12 cellular contexts compared by ENCODE assay signal in the genomic region with DNA sequence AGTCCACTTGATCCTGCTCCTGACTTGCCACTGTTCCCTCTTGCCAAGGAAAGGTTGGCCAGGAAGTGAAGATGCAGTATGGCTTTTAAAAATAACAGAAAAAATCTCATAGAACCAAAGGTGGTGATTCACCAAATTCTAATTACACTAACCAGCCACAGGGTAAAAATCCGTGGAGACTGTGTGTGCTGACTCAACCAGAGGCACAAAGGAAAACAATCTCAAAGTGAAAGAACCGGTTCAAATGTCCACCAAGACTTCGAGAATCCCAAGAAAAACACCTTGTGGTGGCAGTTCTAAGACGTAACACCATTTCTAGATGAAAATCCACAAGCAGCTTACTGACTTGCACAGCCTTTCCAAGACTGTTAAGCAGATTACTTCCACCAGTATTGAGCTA.
A peak's percentile ranks its signal among the peaks of the same experiment; 100 is the strongest.
DNase-seq lines count a peak whose midpoint lies in the region; ATAC-seq, FAIRE-seq and TF ChIP-seq lines count a peak whose summit lies in the region.
"Had no signal": no experiment of that assay in that cellular context is flagged by ENCODE, and none has a peak within 500 bp of the region (broad histone marks: within the 10 kb centered on the region; RNA-seq: fewer than 3 reads in every experiment).

No MANE protein-coding gene starts in this region.

- no peak overlapping the region for H3K4me3 ChIP-seq in smooth muscle cell
- no peak overlapping the region for H3K4me3 ChIP-seq in uterus

- H3K4me1 ChIP-seq in smooth muscle cell (ENCODE audit: low read depth) (no peaks in the 10 kb centered on the region), uterus (no peaks in the 10 kb centered on the region)

- peak overlapping the region; percentile 58 for H2AFZ ChIP-seq in smooth muscle cell (ENCODE audit: low read depth)

- TF ChIP-seq POLR2A in H54 (IDR thresholded peaks at IDR 0.05; ENCODE audit: low read depth, low read length) = no peak
- TF ChIP-seq POLR2A in uterus (IDR thresholded peaks at IDR 0.05) = no peak

- H3K4me2 ChIP-seq in smooth muscle cell = peak overlapping the region; percentile 74

- H3K36me3 ChIP-seq in smooth muscle cell (ENCODE audit: low read depth) = no peaks in the 10 kb centered on the region
- no peaks in the 10 kb centered on the region for H3K36me3 ChIP-seq in uterus

- peak; percentile 46 for DNase-seq in H54 (ENCODE audit: insufficient read length, low spot score)
- DNase-seq in fibroblast of gingiva (ENCODE audit: low read depth) = peak; percentile 20
- no peak for DNase-seq in smooth muscle cell (lab: John Stamatoyannopoulos, UW; ENCODE audit: unreplicated experiment)
- no peak for DNase-seq in NCI-H187 treated with DMSO at 0.1 percent for 48 hours (lab: John Stamatoyannopoulos, UW)
- DNase-seq in cerebellum (ENCODE audit: low spot score) = no peak
- no peak for DNase-seq in uterus
- DNase-seq: activated CD8-positive, alpha-beta T cell treated with anti-CD3 and anti-CD28 coated beads, Interleukin-2, amount 10 ng/mL, durations not matched to agents 7 days and 5 days; activated naive CD4-positive, alpha-beta T cell treated with anti-CD3 and anti-CD28 coated beads, Interleukin-2, amount 50 U/mL, for 16 hours; NCI-H1436 treated with DMSO at 0.1 percent for 48 hours; NK-92 treated with Interleukin-12 subunit alpha and Interleukin-12 subunit beta, amount 100 ng/mL, for 24 hours had no signal

- H4K20me1 ChIP-seq in smooth muscle cell (ENCODE audit: low read depth) = no peaks in the 10 kb centered on the region

- 20% methylated on average over 4 of the region's 4 CpGs for WGBS in smooth muscle cell (ENCODE audit: low lambda C conversion rate)

- H3F3A ChIP-seq in smooth muscle cell (ENCODE audit: low read depth) = no peaks in the 10 kb centered on the region

- TF ChIP-seq CTCF in smooth muscle cell (IDR thresholded peaks at IDR 0.05; ENCODE audit: borderline replicate concordance, insufficient read depth, poor library complexity, severe bottlenecking) (no peak), uterus (IDR thresholded peaks at IDR 0.05) (no peak)

- no peaks in the 10 kb centered on the region for H3K27me3 ChIP-seq in smooth muscle cell (ENCODE audit: low read depth)
- H3K27me3 ChIP-seq in uterus = no peaks in the 10 kb centered on the region

- no peaks in the 10 kb centered on the region for H3K9me3 ChIP-seq in smooth muscle cell (replicated peaks; ENCODE audit: low read depth)
- H3K9me3 ChIP-seq in uterus = no peaks in the 10 kb centered on the region

- peak; percentile 100 for FAIRE-seq in H54 (lab: Jason Lieb, UNC)

- intact Hi-C loops in uterus (cut with DNase I; ENCODE audit: low total_unique reads) = no loop called here

- H3K9ac ChIP-seq in smooth muscle cell (ENCODE audit: low read depth) = peak overlapping the region; percentile 39

- ATAC-seq in SK-N-SH treated with all-trans-retinoic acid at 6 μM for 48 hours = peak; percentile 63
- ATAC-seq: activated CD8-positive, alpha-beta T cell treated with anti-CD3 and anti-CD28 coated beads, Interleukin-2, amount 10 ng/mL, durations not matched to agents 7 days and 5 days; natural killer cell treated with Interleukin-12 subunit alpha and Interleukin-12 subunit beta and Interleukin-15 and Interleukin-18, amount 100 ng/mL, for 72 hours had no signal

- H3K27ac ChIP-seq in smooth muscle cell (ENCODE audit: low read depth) = peak overlapping the region; percentile 86
- no peak overlapping the region for H3K27ac ChIP-seq in uterus

- H3K79me2 ChIP-seq in smooth muscle cell (ENCODE audit: low read depth) = no peaks in the 10 kb centered on the region

TF ChIP-seq in SK-N-SH treated with all-trans-retinoic acid at 6 μM for 48 hours, 23 proteins besides CTCF, POLR2A, EP300 and RAD21:
- TF ChIP-seq, protein P1, sequence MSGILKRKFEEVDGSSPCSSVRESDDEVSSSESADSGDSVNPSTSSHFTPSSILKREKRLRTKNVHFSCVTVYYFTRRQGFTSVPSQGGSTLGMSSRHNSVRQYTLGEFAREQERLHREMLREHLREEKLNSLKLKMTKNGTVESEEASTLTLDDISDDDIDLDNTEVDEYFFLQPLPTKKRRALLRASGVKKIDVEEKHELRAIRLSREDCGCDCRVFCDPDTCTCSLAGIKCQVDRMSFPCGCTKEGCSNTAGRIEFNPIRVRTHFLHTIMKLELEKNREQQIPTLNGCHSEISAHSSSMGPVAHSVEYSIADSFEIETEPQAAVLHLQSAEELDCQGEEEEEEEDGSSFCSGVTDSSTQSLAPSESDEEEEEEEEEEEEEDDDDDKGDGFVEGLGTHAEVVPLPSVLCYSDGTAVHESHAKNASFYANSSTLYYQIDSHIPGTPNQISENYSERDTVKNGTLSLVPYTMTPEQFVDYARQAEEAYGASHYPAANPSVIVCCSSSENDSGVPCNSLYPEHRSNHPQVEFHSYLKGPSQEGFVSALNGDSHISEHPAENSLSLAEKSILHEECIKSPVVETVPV (CRISPR knock-in tag; IDR thresholded peaks at IDR 0.05) = no peak
- TF ChIP-seq ISL1 (CRISPR knock-in tag; IDR thresholded peaks at IDR 0.05) (no peak), ESRRG (CRISPR knock-in tag; IDR thresholded peaks at IDR 0.05) (no peak), SNAI2 (CRISPR knock-in tag; IDR thresholded peaks at IDR 0.05) (no peak), ZNF8 (CRISPR knock-in tag; IDR thresholded peaks at IDR 0.05) (no peak), ZNF565 (CRISPR knock-in tag; conservative IDR thresholded peaks at IDR 0.05; ENCODE audit: low read depth) (no peak), PPARA (CRISPR knock-in tag; IDR thresholded peaks at IDR 0.05; ENCODE audit: borderline replicate concordance) (no peak)
- TF ChIP-seq, protein P2, sequence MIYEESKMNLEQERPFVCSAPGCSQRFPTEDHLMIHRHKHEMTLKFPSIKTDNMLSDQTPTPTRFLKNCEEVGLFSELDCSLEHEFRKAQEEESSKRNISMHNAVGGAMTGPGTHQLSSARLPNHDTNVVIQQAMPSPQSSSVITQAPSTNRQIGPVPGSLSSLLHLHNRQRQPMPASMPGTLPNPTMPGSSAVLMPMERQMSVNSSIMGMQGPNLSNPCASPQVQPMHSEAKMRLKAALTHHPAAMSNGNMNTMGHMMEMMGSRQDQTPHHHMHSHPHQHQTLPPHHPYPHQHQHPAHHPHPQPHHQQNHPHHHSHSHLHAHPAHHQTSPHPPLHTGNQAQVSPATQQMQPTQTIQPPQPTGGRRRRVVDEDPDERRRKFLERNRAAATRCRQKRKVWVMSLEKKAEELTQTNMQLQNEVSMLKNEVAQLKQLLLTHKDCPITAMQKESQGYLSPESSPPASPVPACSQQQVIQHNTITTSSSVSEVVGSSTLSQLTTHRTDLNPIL (CRISPR knock-in tag; IDR thresholded peaks at IDR 0.05; ENCODE audit: low read depth) = no peak
TF ChIP-seq in SK-N-SH treated with all-trans-retinoic acid at 6 μM for 48 hours: peak in this region for 0.

Comparison
In these comparisons a context has a peak if more than half of its experiments do, and no peak if none do; other contexts are left out.
1. DNase-seq: peak in H54 (single experiment) and fibroblast of gingiva (single experiment); none in smooth muscle cell (single experiment), NCI-H187 treated with DMSO at 0.1 percent for 48 hours (single experiment), cerebellum (single experiment) and uterus (0 of 2).